ENCODE assay signal across 24 cellular contexts in the genomic region with DNA sequence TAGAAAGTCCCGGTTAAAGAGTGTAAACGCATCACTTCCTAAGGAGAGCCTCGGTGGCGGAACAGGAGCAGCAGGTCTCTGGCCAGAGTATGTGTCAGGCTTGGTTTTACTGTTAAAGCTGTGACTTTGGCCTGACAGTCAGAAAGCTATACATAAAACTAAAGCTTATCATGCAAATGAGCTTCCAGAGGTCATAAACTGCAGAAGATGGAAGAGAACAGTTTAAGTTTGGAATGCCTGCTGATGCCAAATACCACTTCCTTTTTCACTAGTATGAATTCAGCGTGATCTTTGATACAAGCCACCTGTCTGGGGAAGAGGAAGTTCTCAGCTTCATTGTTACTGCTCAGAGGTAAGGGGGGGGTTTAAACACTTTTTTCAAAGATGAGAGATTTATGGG.
DNase-seq lines count a peak whose midpoint lies in the region; ATAC-seq, FAIRE-seq and TF ChIP-seq lines count a peak whose summit lies in the region.
"Had no signal": no experiment of that assay in that cellular context is flagged by ENCODE, and none has a peak within 500 bp of the region (broad histone marks: within the 10 kb centered on the region; RNA-seq: fewer than 3 reads in every experiment).

No MANE protein-coding gene starts in this region.

- no peak overlapping the region for H3K27ac ChIP-seq in small intestine (ENCODE audit: low read depth in 1 of 2, low read length in 1 of 2)
- H3K27ac ChIP-seq: esophagus squamous epithelium, thoracic aorta had no signal

- 15 to 40% (median 25%) methylated on average over 5 of the region's 5 CpGs for WGBS in small intestine, 3 donors

- H3K4me3 ChIP-seq in small intestine (ENCODE audit: low read depth in 1 of 2, low read length in 2 of 2): no peak overlapping the region
- H3K4me3 ChIP-seq: esophagus squamous epithelium, MG63, thoracic aorta had no signal

- no peaks in the 10 kb centered on the region for H3K9me3 ChIP-seq in small intestine (ENCODE audit: control insufficient read depth, low read depth)
- H3K9me3 ChIP-seq: esophagus squamous epithelium, MG63, SK-N-SH, thoracic aorta had no signal

- peaks cover 0 to 2% of the 10 kb centered on the region in 2 donors for H3K4me1 ChIP-seq in small intestine (ENCODE audit: control insufficient read depth in 2 of 2, insufficient read depth in 1 of 2, low read depth in 1 of 2, low read length in 1 of 2)

- H3K27me3 ChIP-seq in small intestine (ENCODE audit: control insufficient read depth in 2 of 2, insufficient read depth in 2 of 2, low read length in 2 of 2): no peaks in the 10 kb centered on the region
- H3K27me3 ChIP-seq: esophagus squamous epithelium, MG63 had no signal

- TF ChIP-seq POLR2A in H54 (IDR thresholded peaks at IDR 0.05; ENCODE audit: low read depth, low read length): no peak

- DNase-seq in dermis blood vessel endothelial cell (peak; percentile 7), small intestine (peak; percentile 57), H54 (ENCODE audit: insufficient read length, low spot score) (no peak)
- DNase-seq: activated CD4-positive, alpha-beta T cell treated with anti-CD3 and anti-CD28 coated beads, Interleukin-2, amount 50 U/mL, for 1 hour; activated CD8-positive, alpha-beta memory T cell treated with anti-CD3 and anti-CD28 coated beads, Interleukin-2, amount 50 U/mL, for 48 hours; activated naive CD8-positive, alpha-beta T cell treated with anti-CD3 and anti-CD28 coated beads, Interleukin-2, amount 10 ng/mL, durations not matched to agents 7 days and 5 days; CD8-positive, alpha-beta T cell; DMS153; effector CD8-positive, alpha-beta T cell; esophagus squamous epithelium; IMR-90; MG63; NCI-H146; NCI-H2171; NCI-H524 treated with DMSO at 0.1 percent for 48 hours; SK-N-SH; stimulated activated CD4-positive, alpha-beta T cell treated with anti-CD3 and anti-CD28 coated beads, Interleukin-2, amount 100 ng/mL, for 48 hours; stimulated activated naive CD4-positive, alpha-beta T cell treated with Interleukin-2 at 50 U/mL for 16 hours had no signal

- no peaks in the 10 kb centered on the region for H3K36me3 ChIP-seq in small intestine (ENCODE audit: control insufficient read depth in 2 of 2, insufficient read depth in 2 of 2, low read length in 2 of 2)
- H3K36me3 ChIP-seq: esophagus squamous epithelium, MG63 had no signal

- ATAC-seq in GM18867 (IDR thresholded peaks at IDR 0.05; ENCODE audit: unreplicated experiment) (peak; percentile 68), HG03354 (IDR thresholded peaks at IDR 0.05; ENCODE audit: poor library complexity, severe bottlenecking, unreplicated experiment) (peak; percentile 61), HG03280 (IDR thresholded peaks at IDR 0.05; ENCODE audit: unreplicated experiment) (no peak), HG03469 (IDR thresholded peaks at IDR 0.05; ENCODE audit: unreplicated experiment) (no peak)
- ATAC-seq: CD8-positive, alpha-beta T cell had no signal

- no peak for FAIRE-seq in small intestine (lab: Jason Lieb, UNC)
- FAIRE-seq in H54 (lab: Jason Lieb, UNC): no peak
- FAIRE-seq: G401.6 had no signal

Comparison
In these comparisons a context has a peak if more than half of its experiments do, and no peak if none do; other contexts are left out.
1. ATAC-seq: peak in GM18867 (single experiment) and HG03354 (single experiment); none in HG03280 (single experiment) and HG03469 (single experiment).